In genomic region chr19:14031719-14032480, GRCh38 we compare ENCODE assay signal across 8 cellular contexts. TPM values are rescaled to one million over a fixed set of nuclear protein-coding genes. Genes with fewer than 3 reads are reported as not detected.
A peak's percentile ranks its signal among the peaks of the same experiment; 100 is the strongest.
DNase-seq lines count a peak whose midpoint lies in the region; ATAC-seq and TF ChIP-seq lines count a peak whose summit lies in the region.

Gene IL27RA, plus strand, starts transcription at chr19:14031762. Its CDS starts 111 bp downstream, at chr19:14031873.

- H3K27me3 ChIP-seq in KMS-11 (ENCODE audit: insufficient read depth, low read depth): no peaks in the 10 kb centered on the region
- H3K27me3 ChIP-seq in right atrium auricular region: no peaks in the 10 kb centered on the region

- H3K4me3 ChIP-seq in AG10803 (ENCODE audit: low read length) (peak within 1 kb of the TSS; percentile 68), KMS-11 (IDR thresholded peaks at IDR 0.05; ENCODE audit: insufficient read depth, low read depth, low read length) (peak within 1 kb of the TSS; percentile 32), right atrium auricular region (peak within 1 kb of the TSS; percentile 51 to 65), retinal pigment epithelial cell (ENCODE audit: low read length) (peak within 1 kb of the TSS; percentile 58)

- peaks cover 11% of the 10 kb centered on the region for H3K36me3 Mint-ChIP-seq in activated naive CD8-positive, alpha-beta T cell treated with anti-CD3 and anti-CD28 coated beads, Interleukin-2, amount 10 ng/mL, durations not matched to agents 7 days and 5 days

- H3K36me3 ChIP-seq in KMS-11 (ENCODE audit: insufficient read depth): no peaks in the 10 kb centered on the region
- no peaks in the 10 kb centered on the region for H3K36me3 ChIP-seq in right atrium auricular region

- no peaks in the 10 kb centered on the region for H4K20me1 ChIP-seq in KMS-11 (ENCODE audit: insufficient read depth)

- H3K4me1 ChIP-seq in KMS-11 (ENCODE audit: low read depth, poor library complexity, severe bottlenecking): peaks cover 9% of the 10 kb centered on the region
- peaks cover 0 to 14% of the 10 kb centered on the region in 2 donors for H3K4me1 ChIP-seq in right atrium auricular region

- TF ChIP-seq CTCF in AG10803 (conservative IDR thresholded peaks at IDR 0.05; ENCODE audit: low read length) (peak; percentile 64), KMS-11 (conservative IDR thresholded peaks at IDR 0.05; ENCODE audit: low read depth, low read length) (peak; percentile 66), right atrium auricular region (IDR thresholded peaks at IDR 0.05) (peak; percentile 58 to 72), retinal pigment epithelial cell (conservative IDR thresholded peaks at IDR 0.05; ENCODE audit: low read depth, low read length) (peak; percentile 75)

- H3K4me3 Mint-ChIP-seq in activated naive CD8-positive, alpha-beta T cell treated with anti-CD3 and anti-CD28 coated beads, Interleukin-2, amount 10 ng/mL, durations not matched to agents 7 days and 5 days: peak within 1 kb of the TSS; percentile 97

- no peaks in the 10 kb centered on the region for H3K9me3 ChIP-seq in right atrium auricular region

- peaks cover 15% of the 10 kb centered on the region for H3K4me1 Mint-ChIP-seq in activated naive CD8-positive, alpha-beta T cell treated with anti-CD3 and anti-CD28 coated beads, Interleukin-2, amount 10 ng/mL, durations not matched to agents 7 days and 5 days

- POLR2A ChIA-PET in activated naive CD8-positive, alpha-beta T cell treated with anti-CD3 and anti-CD28 coated beads, Interleukin-2, amount 10 ng/mL, durations not matched to agents 7 days and 5 days (lab: Charles Lee): interaction anchor here (0.8 to 3.3 kb wide), 24 partner anchors 10 to 151 kb away, joined by 3 to 43 read pairs (median 6); partner anchors contain the start of genes DCAF15, MISP3 and RFX1

- ATAC-seq in GM19023 (IDR thresholded peaks at IDR 0.05; ENCODE audit: unreplicated experiment): peak; percentile 53
- ATAC-seq in activated naive CD8-positive, alpha-beta T cell treated with anti-CD3 and anti-CD28 coated beads, Interleukin-2, amount 10 ng/mL, durations not matched to agents 7 days and 5 days (ENCODE audit: low read depth): peak; percentile 85
- ATAC-seq in HG03025 (IDR thresholded peaks at IDR 0.05; ENCODE audit: low FRiP score, unreplicated experiment): no peak

- H2AFZ ChIP-seq in KMS-11 (ENCODE audit: low read depth): peak within 1 kb of the TSS; percentile 89

- peak within 1 kb of the TSS; percentile 84 for H3K27ac ChIP-seq in KMS-11
- peak within 1 kb of the TSS; percentile 70 to 77 for H3K27ac ChIP-seq in right atrium auricular region

- DNase-seq in AG10803 (ENCODE audit: low read depth): peak; percentile 37
- DNase-seq in T follicular helper cell (ENCODE audit: low read depth): peak; percentile 70
- peak; percentile 85 for DNase-seq in activated naive CD8-positive, alpha-beta T cell treated with anti-CD3 and anti-CD28 coated beads, Interleukin-2, amount 10 ng/mL, durations not matched to agents 7 days and 5 days
- no peak for DNase-seq in right atrium auricular region (ENCODE audit: low spot score)
- no peak for DNase-seq in retinal pigment epithelial cell (ENCODE audit: low read depth)

- H3K27ac Mint-ChIP-seq in activated naive CD8-positive, alpha-beta T cell treated with anti-CD3 and anti-CD28 coated beads, Interleukin-2, amount 10 ng/mL, durations not matched to agents 7 days and 5 days: peak within 1 kb of the TSS; percentile 97

- peaks cover 10% of the 10 kb centered on the region for H3K79me2 ChIP-seq in KMS-11 (ENCODE audit: insufficient read depth, low read depth)

- H3K9ac ChIP-seq in KMS-11: peak within 1 kb of the TSS; percentile 91

- H3K9me3 Mint-ChIP-seq in activated naive CD8-positive, alpha-beta T cell treated with anti-CD3 and anti-CD28 coated beads, Interleukin-2, amount 10 ng/mL, durations not matched to agents 7 days and 5 days: no peaks in the 10 kb centered on the region

- H3K4me2 ChIP-seq in KMS-11: peak within 1 kb of the TSS; percentile 78

- peaks cover 4% of the 10 kb centered on the region for H3K27me3 Mint-ChIP-seq in activated naive CD8-positive, alpha-beta T cell treated with anti-CD3 and anti-CD28 coated beads, Interleukin-2, amount 10 ng/mL, durations not matched to agents 7 days and 5 days

RNA-seq across cellular contexts. Expression of gene IL27RA, which starts in this region (rescaled TPM):
- total RNA-seq in activated naive CD8-positive, alpha-beta T cell treated with anti-CD3 and anti-CD28 coated beads, Interleukin-2, amount 10 ng/mL, durations not matched to agents 7 days and 5 days: 10 to 100 TPM; 41.6 to 43.8 TPM
- total RNA-seq in right atrium auricular region: 1 to 10 TPM; 3.5 to 3.7 TPM

Comparison
In these comparisons a context has a peak if more than half of its experiments do, and no peak if none do; other contexts are left out.
1. RNA of gene IL27RA (total RNA-seq): 41.6 to 43.8 TPM in activated naive CD8-positive, alpha-beta T cell treated with anti-CD3 and anti-CD28 coated beads, Interleukin-2, amount 10 ng/mL, durations not matched to agents 7 days and 5 days; 3.5 to 3.7 TPM in right atrium auricular region; every median in the first group is over 4 times any median in the second.
2. DNase-seq: peak in AG10803 (single experiment), T follicular helper cell (single experiment) and activated naive CD8-positive, alpha-beta T cell treated with anti-CD3 and anti-CD28 coated beads, Interleukin-2, amount 10 ng/mL, durations not matched to agents 7 days and 5 days (single experiment); none in right atrium auricular region (single experiment) and retinal pigment epithelial cell (single experiment).
3. Peak in every context shown above with its lines, with median percentiles within 50 percentile points of each other: H3K4me3 ChIP-seq and CTCF ChIP-seq.